Comparison of ENCODE assay signal across 13 cellular contexts in the genomic region with DNA sequence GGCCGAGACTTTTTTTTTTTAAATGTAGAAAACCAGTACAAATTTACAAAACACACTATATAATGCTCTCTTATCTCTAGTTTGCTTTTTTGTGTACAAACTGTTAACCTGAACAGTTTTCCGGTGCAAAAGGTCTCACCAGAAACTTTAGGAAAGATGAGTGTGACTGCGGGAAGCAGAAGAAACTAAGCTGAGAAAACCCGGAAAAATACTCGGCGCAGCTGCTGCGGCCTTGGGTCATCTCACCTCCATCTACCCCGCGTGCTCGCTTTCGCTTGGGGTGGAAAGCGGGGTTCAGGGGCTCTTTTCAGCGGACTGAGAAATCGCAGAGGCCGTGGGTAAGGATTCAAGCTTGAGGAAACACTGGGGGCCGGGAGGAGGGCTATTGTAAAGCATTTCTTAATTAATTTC. TPM values are rescaled to one million over a fixed set of nuclear protein-coding genes. Genes with fewer than 3 reads are reported as not detected.
DNase-seq lines count a peak whose midpoint lies in the region; ATAC-seq and TF ChIP-seq lines count a peak whose summit lies in the region.
"Had no signal": no experiment of that assay in that cellular context is flagged by ENCODE, and none has a peak within 500 bp of the region (broad histone marks: within the 10 kb centered on the region; RNA-seq: fewer than 3 reads in every experiment).

No MANE protein-coding gene starts in this region.

- no peaks in the 10 kb centered on the region for H3K9me2 ChIP-seq in GM23248 (ENCODE audit: insufficient read depth)

- H3K27me3 ChIP-seq in GM23248 (replicated peaks; ENCODE audit: insufficient read depth) (no peaks in the 10 kb centered on the region), adipocyte (replicated peaks; ENCODE audit: control insufficient read depth, insufficient read depth, low read length) (no peaks in the 10 kb centered on the region), trophoblast cell (ENCODE audit: insufficient read depth, low read length) (peaks cover 25% of the 10 kb centered on the region)

- H2AFZ ChIP-seq in GM23248 (no peak overlapping the region), trophoblast cell (ENCODE audit: insufficient read depth, low read length, poor library complexity) (no peak overlapping the region)

- no peak overlapping the region for H2AK5ac ChIP-seq in trophoblast cell (ENCODE audit: low read length)

- no peak overlapping the region for H3K14ac ChIP-seq in trophoblast cell (ENCODE audit: low read length)

- no peak overlapping the region for H4K91ac ChIP-seq in trophoblast cell (ENCODE audit: low read depth, low read length)

- H4K20me1 ChIP-seq in GM23248 (ENCODE audit: insufficient read depth): no peaks in the 10 kb centered on the region

- no peak for TF ChIP-seq CTCF in GM10266 (IDR thresholded peaks at IDR 0.05; ENCODE audit: control insufficient read depth, insufficient read depth, low read depth, missing control alignments)

- H3K36me3 ChIP-seq in GM23248 (ENCODE audit: low read depth): no peaks in the 10 kb centered on the region
- no peaks in the 10 kb centered on the region for H3K36me3 ChIP-seq in adipocyte (ENCODE audit: control insufficient read depth, insufficient read depth, low read length, severe bottlenecking)
- no peaks in the 10 kb centered on the region for H3K36me3 ChIP-seq in trophoblast cell (ENCODE audit: control insufficient read depth in 1 of 2, insufficient read depth in 2 of 2, low read length in 2 of 2)

- H4K12ac ChIP-seq in trophoblast cell (ENCODE audit: low read depth, low read length): no peak overlapping the region

- H4K8ac ChIP-seq in trophoblast cell (ENCODE audit: low read depth, low read length): no peak overlapping the region

- ATAC-seq in GM21515 (IDR thresholded peaks at IDR 0.05; ENCODE audit: unreplicated experiment) (no peak), HG02588 (IDR thresholded peaks at IDR 0.05; ENCODE audit: unreplicated experiment) (no peak)
- ATAC-seq: right cardiac atrium had no signal

- H2BK5ac ChIP-seq in trophoblast cell (ENCODE audit: low read depth, low read length, poor library complexity): no peak overlapping the region

- H3K4me2 ChIP-seq in GM23248 (ENCODE audit: unreplicated experiment): peak overlapping the region; percentile 94
- H3K4me2 ChIP-seq in trophoblast cell (ENCODE audit: low read length): peak overlapping the region; percentile 72

- WGBS in GM23248 (ENCODE audit: low coverage in 1 of 2, low lambda C conversion rate in 2 of 2, missing lambda C conversion rate in 2 of 2), 2 experiments: 98% methylated on average over 16 of the region's 16 CpGs
- no CpG with 5 or more reads among the region's 16 CpGs for WGBS in trophoblast cell (ENCODE audit: extremely low coverage, insufficient coverage, insufficient read length)

- H3K79me2 ChIP-seq in GM23248 (ENCODE audit: insufficient read depth): peaks cover 76% of the 10 kb centered on the region
- H3K79me2 ChIP-seq in trophoblast cell (ENCODE audit: control insufficient read depth, insufficient read depth, low read length, poor library complexity): peaks cover 8% of the 10 kb centered on the region

- H3K9ac ChIP-seq in GM23248 (peak overlapping the region; percentile 94; the same call in 1 of the 2 replicates), adipocyte (ENCODE audit: low read length) (no peak overlapping the region), trophoblast cell (ENCODE audit: low read length) (peak overlapping the region; percentile 17)

- no peak overlapping the region for H2BK120ac ChIP-seq in trophoblast cell (ENCODE audit: insufficient read depth, low read length, poor library complexity)

- H2BK12ac ChIP-seq in trophoblast cell (ENCODE audit: low read length): no peak overlapping the region

- H3K4me1 ChIP-seq in GM23248 (ENCODE audit: insufficient read depth) (peaks cover 32% of the 10 kb centered on the region), adipocyte (ENCODE audit: control insufficient read depth, insufficient read depth, low read length) (peaks cover 29% of the 10 kb centered on the region), trophoblast cell (ENCODE audit: control insufficient read depth in 1 of 2, insufficient read depth in 2 of 2, low read length in 2 of 2) (peaks cover 10 to 16% of the 10 kb centered on the region in 2 experiments)

- in situ Hi-C loops in GM23248 (cut with MboI): no loop called here

- H3K4me3 ChIP-seq in GM23248: peak overlapping the region; percentile 97
- H3K4me3 ChIP-seq in adipocyte (ENCODE audit: low read length): peak overlapping the region; percentile 87
- peak overlapping the region; percentile 88 for H3K4me3 ChIP-seq in iPS-11a (ENCODE audit: low read depth, low read length)
- no peak overlapping the region for H3K4me3 ChIP-seq in trophoblast cell (ENCODE audit: low read depth, low read length)

- H3K27ac ChIP-seq in GM23248 (peak overlapping the region; percentile 23), trophoblast cell (ENCODE audit: low read depth, low read length) (no peak overlapping the region)

- H3K4ac ChIP-seq in trophoblast cell (ENCODE audit: low read depth, low read length): no peak overlapping the region

- H3K79me1 ChIP-seq in trophoblast cell (ENCODE audit: low read length): peaks cover 15% of the 10 kb centered on the region

- no peak overlapping the region for H3K23ac ChIP-seq in trophoblast cell (ENCODE audit: low read length)

- no peak overlapping the region for H3K18ac ChIP-seq in trophoblast cell (ENCODE audit: low read length)

- no peak for DNase-seq in GM23248
- no peak for DNase-seq in adipocyte (ENCODE audit: low read depth)
- no peak for DNase-seq in trophoblast cell
- DNase-seq in NOMO-1 (lab: John Stamatoyannopoulos, UW; ENCODE audit: unreplicated experiment in 2 of 2): no peak
- DNase-seq in GM10266 (ENCODE audit: extremely low spot score): no peak
- DNase-seq: central memory CD4-positive, alpha-beta T cell; foreskin melanocyte; NCI-H187 treated with DMSO at 0.1 percent for 48 hours; T-helper 9 cell had no signal

- H3K9me3 ChIP-seq in GM23248 (ENCODE audit: low read depth) (no peaks in the 10 kb centered on the region), adipocyte (ENCODE audit: control insufficient read depth, low read length) (no peaks in the 10 kb centered on the region), trophoblast cell (ENCODE audit: insufficient read depth, low read depth, low read length) (peaks cover 2% of the 10 kb centered on the region)

- peaks cover 19% of the 10 kb centered on the region; the same call in 1 of the 2 replicates for H3F3A ChIP-seq in GM23248 (ENCODE audit: insufficient read depth)

RNA-seq across cellular contexts. Expression of gene SALL1, which starts 1.8 kb away (rescaled TPM):
- 1.8 and 2.6 TPM in 2 replicates for total RNA-seq in GM23248 (2014; rRNA removed; shearing (Covaris generic))
- polyA plus RNA-seq in GM23248 (2016; fragmentation: Nextera tagmentation; extraction: Ambion mirVana): 1.7 and 1.8 TPM in 2 replicates
- 1.4 and 1.5 TPM in 2 replicates for polyA plus RNA-seq in trophoblast cell (2013)
